Comparison of ENCODE assay signal across 8 cellular contexts in the genomic region with DNA sequence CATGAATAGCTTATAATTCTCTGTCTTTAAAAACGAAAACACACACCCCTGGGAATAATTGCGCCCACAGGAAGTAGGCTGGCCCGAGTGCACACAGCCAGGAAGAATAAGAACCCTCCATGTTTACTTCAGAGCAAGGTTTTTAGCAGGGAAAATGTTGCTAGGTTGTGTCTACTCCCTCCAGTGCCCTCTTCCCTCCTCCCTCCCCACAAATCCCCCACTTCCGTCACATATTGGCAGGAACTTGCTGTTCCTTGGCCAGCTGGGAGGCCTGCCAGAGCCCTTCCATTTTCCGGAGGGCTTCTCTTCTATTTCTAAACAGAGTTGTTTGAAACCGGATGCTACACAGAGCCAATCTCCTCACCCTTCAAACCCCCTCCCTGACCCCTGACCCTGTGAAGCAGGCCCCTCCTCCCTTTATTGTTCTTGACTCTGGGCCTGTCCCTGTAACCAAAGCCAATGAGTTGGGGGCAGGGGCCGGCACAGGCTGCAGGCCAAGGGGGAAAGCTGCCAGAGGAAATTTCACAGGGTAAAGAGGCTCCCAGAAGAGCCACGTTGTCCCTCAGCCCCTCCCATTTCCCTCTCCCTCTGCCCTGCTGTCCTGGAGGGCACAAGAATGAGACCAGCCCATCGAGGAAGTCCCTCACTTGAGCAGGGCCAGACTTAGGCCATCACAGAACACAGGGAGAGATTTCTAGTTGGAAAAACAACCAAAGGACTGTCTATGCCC. TPM values are rescaled to one million over a fixed set of nuclear protein-coding genes. Genes with fewer than 3 reads are reported as not detected.
DNase-seq lines count a peak whose midpoint lies in the region; ATAC-seq and TF ChIP-seq lines count a peak whose summit lies in the region.

No MANE protein-coding gene starts in this region.

- H3K9ac ChIP-seq in HUES6 (ENCODE audit: low read length) = peak overlapping the region; percentile 34

- intact Hi-C loops in sciatic nerve (cut with DNase I) = no loop called here

- in situ Hi-C loops in astrocyte of the spinal cord (cut with HindIII; ENCODE audit: low sequenced_read_pairs) = no loop called here

- H3K4me3 ChIP-seq in HUES6 (ENCODE audit: low read depth, low read length) (peak overlapping the region; percentile 46), astrocyte of the spinal cord (ENCODE audit: low read depth, low read length) (no peak overlapping the region), iPS DF 6.9 (ENCODE audit: low read length) (no peak overlapping the region)

- no peaks in the 10 kb centered on the region for H3K9me3 ChIP-seq in HUES6 (ENCODE audit: control insufficient read depth, insufficient read depth, low read depth, low read length)
- H3K9me3 ChIP-seq in iPS DF 6.9 (ENCODE audit: control insufficient read depth, insufficient read depth, low read length) = no peaks in the 10 kb centered on the region

- H3K36me3 ChIP-seq in HUES6 (ENCODE audit: control insufficient read depth, insufficient read depth, low read length) = no peaks in the 10 kb centered on the region
- H3K36me3 ChIP-seq in iPS DF 6.9 (ENCODE audit: control insufficient read depth, insufficient read depth, low read length) = no peaks in the 10 kb centered on the region

- TF ChIP-seq CTCF in astrocyte of the spinal cord (IDR thresholded peaks at IDR 0.05; ENCODE audit: low read depth, low read length) = no peak

- H3K27ac ChIP-seq in HUES6 (ENCODE audit: low read depth, low read length) = peak overlapping the region; percentile 74
- peak overlapping the region; percentile 51 for H3K27ac ChIP-seq in iPS DF 6.9 (ENCODE audit: low read length)

- WGBS in iPS DF 6.9 (ENCODE audit: insufficient coverage, insufficient read length) = no CpG with 5 or more reads among the region's 9 CpGs

- H3K4me1 ChIP-seq in HUES6 (ENCODE audit: control insufficient read depth, insufficient read depth, low read length) (peaks cover 61% of the 10 kb centered on the region), iPS DF 6.9 (ENCODE audit: control insufficient read depth, insufficient read depth, low read length) (peaks cover 11% of the 10 kb centered on the region)

- ATAC-seq in sciatic nerve (peak; percentile 92), GM18858 (IDR thresholded peaks at IDR 0.05; ENCODE audit: unreplicated experiment) (no peak), HG02938 (IDR thresholded peaks at IDR 0.05; ENCODE audit: unreplicated experiment) (no peak)

- H3K27me3 ChIP-seq in HUES6 (ENCODE audit: control insufficient read depth, insufficient read depth, low read length) (no peaks in the 10 kb centered on the region), iPS DF 6.9 (ENCODE audit: control insufficient read depth, insufficient read depth, low read length) (no peaks in the 10 kb centered on the region)

- DNase-seq in astrocyte of the spinal cord (ENCODE audit: low read depth, low spot score) = peak; percentile 83
- DNase-seq in iPS DF 6.9 (ENCODE audit: low read depth, low spot score) = peak; percentile 72
- peak; percentile 92 for DNase-seq in sciatic nerve (ENCODE audit: low spot score)
- no peak for DNase-seq in SW 1271 (lab: John Stamatoyannopoulos, UW)
- DNase-seq in activated CD8-positive, alpha-beta memory T cell treated with anti-CD3 and anti-CD28 coated beads, Interleukin-2, amount 50 U/mL, for 48 hours = no peak

RNA-seq across cellular contexts. Expression of gene LGALSL, which starts 49.8 kb away (rescaled TPM):
- total RNA-seq in sciatic nerve = 18.6 TPM

Comparison
In these comparisons a context has a peak if more than half of its experiments do, and no peak if none do; other contexts are left out.
1. DNase-seq: peak in astrocyte of the spinal cord (single experiment), iPS DF 6.9 (single experiment) and sciatic nerve (single experiment); none in SW 1271 (0 of 2) and activated CD8-positive, alpha-beta memory T cell treated with anti-CD3 and anti-CD28 coated beads, Interleukin-2, amount 50 U/mL, for 48 hours (single experiment).